Comparison of ENCODE assay signal across 1 cellular context in the genomic region with DNA sequence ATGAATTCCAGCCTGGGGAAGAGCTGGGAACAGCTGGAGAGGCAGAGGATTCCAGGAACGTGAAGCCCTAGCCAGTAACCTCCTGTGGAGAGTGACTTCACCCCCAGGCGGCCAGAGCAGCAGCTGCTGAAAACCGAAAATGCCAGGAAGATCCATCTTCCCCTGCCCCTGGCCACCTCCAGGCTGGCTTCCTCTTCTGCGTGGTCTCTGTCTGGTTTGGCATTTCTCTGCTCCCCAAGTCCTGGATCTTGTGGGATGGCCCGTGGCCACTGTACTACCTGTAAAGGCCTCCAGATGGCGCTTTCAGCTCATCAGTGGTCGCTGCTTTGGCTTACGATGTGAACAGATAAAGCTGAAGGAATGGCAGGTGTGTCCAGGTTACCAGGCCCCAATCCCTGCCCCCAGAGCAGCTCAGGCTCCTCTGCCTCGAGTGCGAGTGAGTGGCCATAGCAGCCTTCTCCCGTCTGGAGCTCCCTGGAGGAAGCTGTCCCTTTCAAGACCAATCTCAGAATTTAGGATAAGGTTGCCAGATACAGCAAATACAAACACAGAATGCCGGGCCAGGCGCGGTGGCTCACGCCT.
A peak's percentile ranks its signal among the peaks of the same experiment; 100 is the strongest.
TF ChIP-seq lines count a peak whose summit lies in the region.

No MANE protein-coding gene starts in this region.

TF ChIP-seq in K562, 482 proteins besides CTCF, POLR2A, EP300 and RAD21 (continued from another document and continues in another):
- TF ChIP-seq ELF4 (CRISPR knock-in tag; IDR thresholded peaks at IDR 0.05) = no peak
- TF ChIP-seq, protein P1, sequence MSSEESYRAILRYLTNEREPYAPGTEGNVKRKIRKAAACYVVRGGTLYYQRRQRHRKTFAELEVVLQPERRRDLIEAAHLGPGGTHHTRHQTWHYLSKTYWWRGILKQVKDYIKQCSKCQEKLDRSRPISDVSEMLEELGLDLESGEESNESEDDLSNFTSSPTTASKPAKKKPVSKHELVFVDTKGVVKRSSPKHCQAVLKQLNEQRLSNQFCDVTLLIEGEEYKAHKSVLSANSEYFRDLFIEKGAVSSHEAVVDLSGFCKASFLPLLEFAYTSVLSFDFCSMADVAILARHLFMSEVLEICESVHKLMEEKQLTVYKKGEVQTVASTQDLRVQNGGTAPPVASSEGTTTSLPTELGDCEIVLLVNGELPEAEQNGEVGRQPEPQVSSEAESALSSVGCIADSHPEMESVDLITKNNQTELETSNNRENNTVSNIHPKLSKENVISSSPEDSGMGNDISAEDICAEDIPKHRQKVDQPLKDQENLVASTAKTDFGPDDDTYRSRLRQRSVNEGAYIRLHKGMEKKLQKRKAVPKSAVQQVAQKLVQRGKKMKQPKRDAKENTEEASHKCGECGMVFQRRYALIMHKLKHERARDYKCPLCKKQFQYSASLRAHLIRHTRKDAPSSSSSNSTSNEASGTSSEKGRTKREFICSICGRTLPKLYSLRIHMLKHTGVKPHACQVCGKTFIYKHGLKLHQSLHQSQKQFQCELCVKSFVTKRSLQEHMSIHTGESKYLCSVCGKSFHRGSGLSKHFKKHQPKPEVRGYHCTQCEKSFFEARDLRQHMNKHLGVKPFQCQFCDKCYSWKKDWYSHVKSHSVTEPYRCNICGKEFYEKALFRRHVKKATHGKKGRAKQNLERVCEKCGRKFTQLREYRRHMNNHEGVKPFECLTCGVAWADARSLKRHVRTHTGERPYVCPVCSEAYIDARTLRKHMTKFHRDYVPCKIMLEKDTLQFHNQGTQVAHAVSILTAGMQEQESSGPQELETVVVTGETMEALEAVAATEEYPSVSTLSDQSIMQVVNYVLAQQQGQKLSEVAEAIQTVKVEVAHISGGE (CRISPR knock-in tag; IDR thresholded peaks at IDR 0.05) = no peak
- TF ChIP-seq TBP (optimal IDR thresholded peaks at IDR 0.05; ENCODE audit: low read depth, low read length) = peak; percentile 59
- TF ChIP-seq, protein P2, sequence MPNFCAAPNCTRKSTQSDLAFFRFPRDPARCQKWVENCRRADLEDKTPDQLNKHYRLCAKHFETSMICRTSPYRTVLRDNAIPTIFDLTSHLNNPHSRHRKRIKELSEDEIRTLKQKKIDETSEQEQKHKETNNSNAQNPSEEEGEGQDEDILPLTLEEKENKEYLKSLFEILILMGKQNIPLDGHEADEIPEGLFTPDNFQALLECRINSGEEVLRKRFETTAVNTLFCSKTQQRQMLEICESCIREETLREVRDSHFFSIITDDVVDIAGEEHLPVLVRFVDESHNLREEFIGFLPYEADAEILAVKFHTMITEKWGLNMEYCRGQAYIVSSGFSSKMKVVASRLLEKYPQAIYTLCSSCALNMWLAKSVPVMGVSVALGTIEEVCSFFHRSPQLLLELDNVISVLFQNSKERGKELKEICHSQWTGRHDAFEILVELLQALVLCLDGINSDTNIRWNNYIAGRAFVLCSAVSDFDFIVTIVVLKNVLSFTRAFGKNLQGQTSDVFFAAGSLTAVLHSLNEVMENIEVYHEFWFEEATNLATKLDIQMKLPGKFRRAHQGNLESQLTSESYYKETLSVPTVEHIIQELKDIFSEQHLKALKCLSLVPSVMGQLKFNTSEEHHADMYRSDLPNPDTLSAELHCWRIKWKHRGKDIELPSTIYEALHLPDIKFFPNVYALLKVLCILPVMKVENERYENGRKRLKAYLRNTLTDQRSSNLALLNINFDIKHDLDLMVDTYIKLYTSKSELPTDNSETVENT (CRISPR knock-in tag; IDR thresholded peaks at IDR 0.05) = no peak
- TF ChIP-seq ZC3H8 (IDR thresholded peaks at IDR 0.05) = no peak
- TF ChIP-seq MAFF (IDR thresholded peaks at IDR 0.05; ENCODE audit: low read length) = no peak
- TF ChIP-seq GATAD2A (IDR thresholded peaks at IDR 0.05) = peak; percentile 54; the same call in 1 of the 2 replicates
- peak; percentile 28; the same call in 1 of the 2 replicates for TF ChIP-seq RFX1 (IDR thresholded peaks at IDR 0.05)
- TF ChIP-seq, protein P3, sequence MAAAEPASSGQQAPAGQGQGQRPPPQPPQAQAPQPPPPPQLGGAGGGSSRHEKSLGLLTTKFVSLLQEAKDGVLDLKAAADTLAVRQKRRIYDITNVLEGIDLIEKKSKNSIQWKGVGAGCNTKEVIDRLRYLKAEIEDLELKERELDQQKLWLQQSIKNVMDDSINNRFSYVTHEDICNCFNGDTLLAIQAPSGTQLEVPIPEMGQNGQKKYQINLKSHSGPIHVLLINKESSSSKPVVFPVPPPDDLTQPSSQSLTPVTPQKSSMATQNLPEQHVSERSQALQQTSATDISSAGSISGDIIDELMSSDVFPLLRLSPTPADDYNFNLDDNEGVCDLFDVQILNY (CRISPR knock-in tag; IDR thresholded peaks at IDR 0.05) = no peak
- TF ChIP-seq, protein P4, sequence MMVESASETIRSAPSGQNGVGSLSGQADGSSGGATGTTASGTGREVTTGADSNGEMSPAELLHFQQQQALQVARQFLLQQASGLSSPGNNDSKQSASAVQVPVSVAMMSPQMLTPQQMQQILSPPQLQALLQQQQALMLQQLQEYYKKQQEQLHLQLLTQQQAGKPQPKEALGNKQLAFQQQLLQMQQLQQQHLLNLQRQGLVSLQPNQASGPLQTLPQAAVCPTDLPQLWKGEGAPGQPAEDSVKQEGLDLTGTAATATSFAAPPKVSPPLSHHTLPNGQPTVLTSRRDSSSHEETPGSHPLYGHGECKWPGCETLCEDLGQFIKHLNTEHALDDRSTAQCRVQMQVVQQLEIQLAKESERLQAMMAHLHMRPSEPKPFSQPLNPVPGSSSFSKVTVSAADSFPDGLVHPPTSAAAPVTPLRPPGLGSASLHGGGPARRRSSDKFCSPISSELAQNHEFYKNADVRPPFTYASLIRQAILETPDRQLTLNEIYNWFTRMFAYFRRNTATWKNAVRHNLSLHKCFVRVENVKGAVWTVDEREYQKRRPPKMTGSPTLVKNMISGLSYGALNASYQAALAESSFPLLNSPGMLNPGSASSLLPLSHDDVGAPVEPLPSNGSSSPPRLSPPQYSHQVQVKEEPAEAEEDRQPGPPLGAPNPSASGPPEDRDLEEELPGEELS (CRISPR knock-in tag; IDR thresholded peaks at IDR 0.05; ENCODE audit: borderline replicate concordance) = no peak
- TF ChIP-seq TCF7L2 (IDR thresholded peaks at IDR 0.05; ENCODE audit: low read depth, low read length) = no peak
- peak; percentile 54; the same call in 1 of the 2 replicates for TF ChIP-seq MYC (IDR thresholded peaks at IDR 0.05; ENCODE audit: low read depth, low read length)
- TF ChIP-seq MYC (CRISPR knock-in tag; IDR thresholded peaks at IDR 0.05; ENCODE audit: borderline replicate concordance, low read depth) = no peak
- TF ChIP-seq LARP7 (IDR thresholded peaks at IDR 0.05) = no peak
- TF ChIP-seq SRSF7 (optimal IDR thresholded peaks at IDR 0.05; ENCODE audit: low read depth, low read length) = no peak
- no peak for TF ChIP-seq HDAC3 (IDR thresholded peaks at IDR 0.05; ENCODE audit: borderline replicate concordance, partially characterized antibody)
- peak; percentile 95 for TF ChIP-seq GATA2 (CRISPR knock-in tag; IDR thresholded peaks at IDR 0.05)
- no peak for TF ChIP-seq ZZZ3 (IDR thresholded peaks at IDR 0.05)
- TF ChIP-seq HDAC6 (IDR thresholded peaks at IDR 0.05; ENCODE audit: low read depth, low read length) = no peak
- TF ChIP-seq, protein P5, sequence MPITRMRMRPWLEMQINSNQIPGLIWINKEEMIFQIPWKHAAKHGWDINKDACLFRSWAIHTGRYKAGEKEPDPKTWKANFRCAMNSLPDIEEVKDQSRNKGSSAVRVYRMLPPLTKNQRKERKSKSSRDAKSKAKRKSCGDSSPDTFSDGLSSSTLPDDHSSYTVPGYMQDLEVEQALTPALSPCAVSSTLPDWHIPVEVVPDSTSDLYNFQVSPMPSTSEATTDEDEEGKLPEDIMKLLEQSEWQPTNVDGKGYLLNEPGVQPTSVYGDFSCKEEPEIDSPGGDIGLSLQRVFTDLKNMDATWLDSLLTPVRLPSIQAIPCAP (CRISPR knock-in tag; IDR thresholded peaks at IDR 0.05; ENCODE audit: borderline replicate concordance) = no peak
- TF ChIP-seq MAFG (tag; conservative IDR thresholded peaks at IDR 0.05) = no peak
- TF ChIP-seq NR2F6 (CRISPR knock-in tag; IDR thresholded peaks at IDR 0.05) = no peak
- 0 out of 2 replicates have a peak, but pooled peaks have one; percentile 49 for TF ChIP-seq ZC3H11A (IDR thresholded peaks at IDR 0.05; ENCODE audit: low read depth, low read length)
- TF ChIP-seq, protein P6, sequence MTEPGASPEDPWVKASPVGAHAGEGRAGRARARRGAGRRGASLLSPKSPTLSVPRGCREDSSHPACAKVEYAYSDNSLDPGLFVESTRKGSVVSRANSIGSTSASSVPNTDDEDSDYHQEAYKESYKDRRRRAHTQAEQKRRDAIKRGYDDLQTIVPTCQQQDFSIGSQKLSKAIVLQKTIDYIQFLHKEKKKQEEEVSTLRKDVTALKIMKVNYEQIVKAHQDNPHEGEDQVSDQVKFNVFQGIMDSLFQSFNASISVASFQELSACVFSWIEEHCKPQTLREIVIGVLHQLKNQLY (CRISPR knock-in tag; conservative IDR thresholded peaks at IDR 0.05) = no peak
- no peak for TF ChIP-seq SAFB (IDR thresholded peaks at IDR 0.05; ENCODE audit: borderline replicate concordance, low read depth, low read length)
- no peak; the same call in 1 of the 2 replicates for TF ChIP-seq DMBX1 (CRISPR knock-in tag; IDR thresholded peaks at IDR 0.05; ENCODE audit: borderline replicate concordance)
- TF ChIP-seq, protein P7, sequence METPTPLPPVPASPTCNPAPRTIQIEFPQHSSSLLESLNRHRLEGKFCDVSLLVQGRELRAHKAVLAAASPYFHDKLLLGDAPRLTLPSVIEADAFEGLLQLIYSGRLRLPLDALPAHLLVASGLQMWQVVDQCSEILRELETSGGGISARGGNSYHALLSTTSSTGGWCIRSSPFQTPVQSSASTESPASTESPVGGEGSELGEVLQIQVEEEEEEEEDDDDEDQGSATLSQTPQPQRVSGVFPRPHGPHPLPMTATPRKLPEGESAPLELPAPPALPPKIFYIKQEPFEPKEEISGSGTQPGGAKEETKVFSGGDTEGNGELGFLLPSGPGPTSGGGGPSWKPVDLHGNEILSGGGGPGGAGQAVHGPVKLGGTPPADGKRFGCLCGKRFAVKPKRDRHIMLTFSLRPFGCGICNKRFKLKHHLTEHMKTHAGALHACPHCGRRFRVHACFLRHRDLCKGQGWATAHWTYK (CRISPR knock-in tag; IDR thresholded peaks at IDR 0.05) = 0 out of 2 replicates have a peak, but pooled peaks have one; percentile 69
- TF ChIP-seq ZNF778 (CRISPR knock-in tag; IDR thresholded peaks at IDR 0.05) = no peak
- peak; percentile 79 for TF ChIP-seq SMAD4 (CRISPR knock-in tag; conservative IDR thresholded peaks at IDR 0.05)
- no peak for TF ChIP-seq NFE2L1 (tag; IDR thresholded peaks at IDR 0.05; ENCODE audit: borderline replicate concordance, low read depth)
- no peak for TF ChIP-seq SNIP1 (IDR thresholded peaks at IDR 0.05; ENCODE audit: low read depth)
- TF ChIP-seq PHF21A (IDR thresholded peaks at IDR 0.05; ENCODE audit: borderline replicate concordance, low read depth) = no peak
- no peak for TF ChIP-seq SIX5 (IDR thresholded peaks at IDR 0.05; ENCODE audit: borderline replicate concordance in 1 of 2, insufficient read depth in 1 of 2, low read depth in 1 of 2, low read length in 2 of 2)
- TF ChIP-seq SP2 (IDR thresholded peaks at IDR 0.05; ENCODE audit: extremely low read depth, low read depth, low read length, poor library complexity, severe bottlenecking) = no peak
- TF ChIP-seq, protein P8, sequence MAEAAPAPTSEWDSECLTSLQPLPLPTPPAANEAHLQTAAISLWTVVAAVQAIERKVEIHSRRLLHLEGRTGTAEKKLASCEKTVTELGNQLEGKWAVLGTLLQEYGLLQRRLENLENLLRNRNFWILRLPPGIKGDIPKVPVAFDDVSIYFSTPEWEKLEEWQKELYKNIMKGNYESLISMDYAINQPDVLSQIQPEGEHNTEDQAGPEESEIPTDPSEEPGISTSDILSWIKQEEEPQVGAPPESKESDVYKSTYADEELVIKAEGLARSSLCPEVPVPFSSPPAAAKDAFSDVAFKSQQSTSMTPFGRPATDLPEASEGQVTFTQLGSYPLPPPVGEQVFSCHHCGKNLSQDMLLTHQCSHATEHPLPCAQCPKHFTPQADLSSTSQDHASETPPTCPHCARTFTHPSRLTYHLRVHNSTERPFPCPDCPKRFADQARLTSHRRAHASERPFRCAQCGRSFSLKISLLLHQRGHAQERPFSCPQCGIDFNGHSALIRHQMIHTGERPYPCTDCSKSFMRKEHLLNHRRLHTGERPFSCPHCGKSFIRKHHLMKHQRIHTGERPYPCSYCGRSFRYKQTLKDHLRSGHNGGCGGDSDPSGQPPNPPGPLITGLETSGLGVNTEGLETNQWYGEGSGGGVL (CRISPR knock-in tag; IDR thresholded peaks at IDR 0.05) = no peak
- no peak for TF ChIP-seq SREBF1 (IDR thresholded peaks at IDR 0.05; ENCODE audit: borderline replicate concordance, low read depth, low read length)
- TF ChIP-seq, protein P9, sequence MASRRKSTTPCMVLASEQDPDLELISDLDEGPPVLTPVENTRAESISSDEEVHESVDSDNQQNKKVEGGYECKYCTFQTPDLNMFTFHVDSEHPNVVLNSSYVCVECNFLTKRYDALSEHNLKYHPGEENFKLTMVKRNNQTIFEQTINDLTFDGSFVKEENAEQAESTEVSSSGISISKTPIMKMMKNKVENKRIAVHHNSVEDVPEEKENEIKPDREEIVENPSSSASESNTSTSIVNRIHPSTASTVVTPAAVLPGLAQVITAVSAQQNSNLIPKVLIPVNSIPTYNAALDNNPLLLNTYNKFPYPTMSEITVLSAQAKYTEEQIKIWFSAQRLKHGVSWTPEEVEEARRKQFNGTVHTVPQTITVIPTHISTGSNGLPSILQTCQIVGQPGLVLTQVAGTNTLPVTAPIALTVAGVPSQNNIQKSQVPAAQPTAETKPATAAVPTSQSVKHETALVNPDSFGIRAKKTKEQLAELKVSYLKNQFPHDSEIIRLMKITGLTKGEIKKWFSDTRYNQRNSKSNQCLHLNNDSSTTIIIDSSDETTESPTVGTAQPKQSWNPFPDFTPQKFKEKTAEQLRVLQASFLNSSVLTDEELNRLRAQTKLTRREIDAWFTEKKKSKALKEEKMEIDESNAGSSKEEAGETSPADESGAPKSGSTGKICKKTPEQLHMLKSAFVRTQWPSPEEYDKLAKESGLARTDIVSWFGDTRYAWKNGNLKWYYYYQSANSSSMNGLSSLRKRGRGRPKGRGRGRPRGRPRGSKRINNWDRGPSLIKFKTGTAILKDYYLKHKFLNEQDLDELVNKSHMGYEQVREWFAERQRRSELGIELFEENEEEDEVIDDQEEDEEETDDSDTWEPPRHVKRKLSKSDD (conservative IDR thresholded peaks at IDR 0.05; ENCODE audit: low read length) = no peak
- TF ChIP-seq SMARCE1 (IDR thresholded peaks at IDR 0.05) = no peak
- no peak for TF ChIP-seq ZNF436 (CRISPR knock-in tag; IDR thresholded peaks at IDR 0.05)
- TF ChIP-seq EHMT2 (IDR thresholded peaks at IDR 0.05) = no peak
- 0 out of 2 replicates have a peak, but pooled peaks have one; percentile 43 for TF ChIP-seq ZBTB17 (CRISPR knock-in tag; IDR thresholded peaks at IDR 0.05)
